Comparison of ENCODE assay signal across 8 cellular contexts in the genomic region with DNA sequence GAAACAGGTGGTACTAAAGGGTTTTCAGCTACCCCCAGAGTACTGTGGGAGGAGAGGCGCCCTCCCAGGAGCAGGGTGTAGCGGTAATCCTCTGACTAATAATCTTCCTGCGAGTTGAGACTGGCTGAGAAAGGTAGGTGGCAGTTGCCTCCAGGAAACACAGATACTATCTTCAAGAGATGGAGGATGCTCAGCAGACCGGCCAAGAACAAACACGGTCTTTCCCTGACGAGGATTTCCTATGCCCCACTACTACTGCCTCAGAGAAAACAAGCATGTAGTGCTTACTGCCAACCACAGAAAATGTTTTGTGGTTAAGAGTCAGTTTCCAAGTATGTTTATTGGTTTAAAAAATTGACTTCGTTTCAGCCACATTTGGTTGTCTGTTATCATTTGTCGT. TPM values are rescaled to one million over a fixed set of nuclear protein-coding genes. Genes with fewer than 3 reads are reported as not detected.
DNase-seq lines count a peak whose midpoint lies in the region; ATAC-seq and TF ChIP-seq lines count a peak whose summit lies in the region.

No MANE protein-coding gene starts in this region.

- H3K4me1 Mint-ChIP-seq in endothelial cell (ENCODE audit: unreplicated experiment), result peaks cover 63% of the 10 kb centered on the region

- no peak overlapping the region for H3K27ac ChIP-seq in upper lobe of left lung

- TF ChIP-seq CTCF in endothelial cell (IDR thresholded peaks at IDR 0.05; ENCODE audit: unreplicated experiment), result peak; percentile 21
- TF ChIP-seq CTCF in upper lobe of left lung (IDR thresholded peaks at IDR 0.05), result no peak

- intact Hi-C loops in posterior vena cava (cut with DNase I), result no loop called here

- H3K27me3 ChIP-seq in upper lobe of left lung, result no peaks in the 10 kb centered on the region

- no peaks in the 10 kb centered on the region for H3K9me3 Mint-ChIP-seq in endothelial cell (ENCODE audit: unreplicated experiment)

- peaks cover 14 to 44% (median 31%) of the 10 kb centered on the region in 4 donors for H3K4me1 ChIP-seq in upper lobe of left lung

- H3K9me3 ChIP-seq in upper lobe of left lung, result no peaks in the 10 kb centered on the region

- H3K4me3 Mint-ChIP-seq in endothelial cell (ENCODE audit: unreplicated experiment), result peak overlapping the region; percentile 15

- peaks cover 0 to 59% (median 35%) of the 10 kb centered on the region in 4 donors for H3K36me3 ChIP-seq in upper lobe of left lung

- peaks cover 2% of the 10 kb centered on the region for H3K27me3 Mint-ChIP-seq in endothelial cell (ENCODE audit: unreplicated experiment)

- H3K4me3 ChIP-seq in upper lobe of left lung, result no peak overlapping the region

- peaks cover 7% of the 10 kb centered on the region for H3K36me3 Mint-ChIP-seq in endothelial cell (ENCODE audit: low read depth, unreplicated experiment)

- WGBS in upper lobe of left lung, 2 donors, result 64 to 68% methylated on average over 8 of the region's 8 CpGs

- no peak for TF ChIP-seq POLR2A in upper lobe of left lung (IDR thresholded peaks at IDR 0.05)

- ATAC-seq in HG03342 (IDR thresholded peaks at IDR 0.05; ENCODE audit: unreplicated experiment) (peak; percentile 83), upper lobe of left lung (ENCODE audit: low FRiP score in 2 of 2) (no peak)

- DNase-seq in activated gamma-delta T cell treated with Interleukin-2 at 50 U/mL for 16 hours (peak; percentile 37), activated gamma-delta T cell (lab: John Stamatoyannopoulos, UW) (no peak), endothelial cell (ENCODE audit: low spot score) (peak; percentile 15), upper lobe of left lung (no peak), posterior vena cava (ENCODE audit: low spot score) (no peak)
- DNase-seq in activated CD4-positive, alpha-beta T cell treated with anti-CD3 and anti-CD28 coated beads, Interleukin-2, amount 50 U/mL, for 1 hour, result peak; percentile 55
- peak; percentile 26 to 63 (median 41) for DNase-seq in stimulated activated CD4-positive, alpha-beta T cell treated with anti-CD3 and anti-CD28 coated beads, TNF-alpha, amount 100 ng/mL, for 48 hours (ENCODE audit: low read depth in 3 of 3)

- TF ChIP-seq EP300 in upper lobe of left lung (IDR thresholded peaks at IDR 0.05), result no peak

- peak overlapping the region; percentile 95 for H3K27ac Mint-ChIP-seq in endothelial cell (ENCODE audit: unreplicated experiment)

RNA-seq across cellular contexts. Expression of gene C6orf89, which starts 26.8 kb away (rescaled TPM):
- total RNA-seq in endothelial cell (ENCODE audit: unreplicated experiment) (43.2 TPM), upper lobe of left lung (10 to 100 TPM; 22.0 to 60.8 (median 42.5) TPM), posterior vena cava (10 to 100 TPM; 56.5 to 59.9 TPM)

RNA-seq across cellular contexts. Expression of gene PPIL1, which starts 38.0 kb away (rescaled TPM):
- 33.4 TPM for total RNA-seq in endothelial cell (ENCODE audit: unreplicated experiment)
- total RNA-seq in upper lobe of left lung, result 10 to 100 TPM in 3 of 6 donors, 1 to 10 TPM in 3; 2.2 to 21.7 (median 11.9) TPM
- total RNA-seq in posterior vena cava, result 10 to 100 TPM; 18.3 to 20.3 TPM

RNA-seq across cellular contexts. Expression of gene PI16, which starts 42.0 kb away (rescaled TPM):
- total RNA-seq in endothelial cell (ENCODE audit: unreplicated experiment) (20.5 TPM), upper lobe of left lung (10 to 100 TPM in 1 of 6 donors, 1 to 10 TPM in 3, under 1 TPM in 1, not detected in 1; 0.44 to 78.9 (median 4.7) TPM), posterior vena cava (100 to 1,000 TPM in 1 of 2 donors, 10 to 100 TPM in 1; 51.4 to 221 TPM)

Comparison
In these comparisons a context has a peak if more than half of its experiments do, and no peak if none do; other contexts are left out.
1. DNase-seq: peak in activated gamma-delta T cell treated with Interleukin-2 at 50 U/mL for 16 hours (single experiment), activated CD4-positive, alpha-beta T cell treated with anti-CD3 and anti-CD28 coated beads, Interleukin-2, amount 50 U/mL, for 1 hour (single experiment), endothelial cell (single experiment) and stimulated activated CD4-positive, alpha-beta T cell treated with anti-CD3 and anti-CD28 coated beads, TNF-alpha, amount 100 ng/mL, for 48 hours (3 of 3); none in activated gamma-delta T cell (single experiment), upper lobe of left lung (0 of 2) and posterior vena cava (single experiment).